ENCODE assay signal across 8 cellular contexts in the genomic region with DNA sequence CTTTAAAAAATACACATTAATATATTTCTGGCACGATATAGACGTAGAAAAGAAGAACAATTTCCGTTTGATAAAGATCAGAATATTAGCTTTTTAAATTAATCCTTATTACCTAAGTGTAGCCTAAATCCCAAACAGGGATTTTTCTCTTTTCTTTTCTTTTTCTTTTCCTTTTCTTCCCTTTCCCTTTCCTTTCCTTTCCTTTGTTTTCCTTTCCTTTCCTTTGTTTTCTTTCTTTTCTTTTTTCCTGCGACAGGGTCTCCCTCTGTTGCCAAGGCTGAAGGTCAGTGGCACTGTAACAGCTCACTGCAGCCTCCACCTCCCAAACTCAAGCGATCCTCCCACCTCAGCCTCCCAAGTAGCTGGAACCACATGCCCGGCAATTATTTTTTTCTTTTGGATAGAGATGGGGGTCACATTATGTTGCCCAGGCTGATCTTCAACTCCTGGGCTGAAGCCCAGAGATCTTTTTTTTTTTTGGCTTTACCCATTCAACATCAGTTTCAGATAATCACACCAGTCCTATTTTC. TPM values are rescaled to one million over a fixed set of nuclear protein-coding genes. Genes with fewer than 3 reads are reported as not detected.
DNase-seq lines count a peak whose midpoint lies in the region; ATAC-seq and TF ChIP-seq lines count a peak whose summit lies in the region.
"Had no signal": no experiment of that assay in that cellular context is flagged by ENCODE, and none has a peak within 500 bp of the region (broad histone marks: within the 10 kb centered on the region; RNA-seq: fewer than 3 reads in every experiment).

No MANE protein-coding gene starts in this region.

- no peaks in the 10 kb centered on the region for H3K9me2 ChIP-seq in PC-3 (replicated peaks; ENCODE audit: low read length)

- H3F3A ChIP-seq in PC-3 (ENCODE audit: low read length, unreplicated experiment) (no peaks in the 10 kb centered on the region), smooth muscle cell (ENCODE audit: low read depth) (no peaks in the 10 kb centered on the region)

- TF ChIP-seq CTCF in GM12865 (IDR thresholded peaks at IDR 0.05; ENCODE audit: insufficient read depth, low read depth, low read length, missing control alignments) (no peak), PC-3 (conservative IDR thresholded peaks at IDR 0.05; ENCODE audit: low read depth, low read length) (no peak), fibroblast of lung (conservative IDR thresholded peaks at IDR 0.05 in 1 of 2, IDR thresholded peaks at IDR 0.05 in 1 of 2; ENCODE audit: low read depth in 1 of 2, low read length in 2 of 2) (no peak), smooth muscle cell (IDR thresholded peaks at IDR 0.05; ENCODE audit: borderline replicate concordance, insufficient read depth, poor library complexity, severe bottlenecking) (no peak), Calu3 (IDR thresholded peaks at IDR 0.05; ENCODE audit: unreplicated experiment) (no peak), foreskin keratinocyte (conservative IDR thresholded peaks at IDR 0.05) (no peak)

- H3K27me3 Mint-ChIP-seq in Calu3 (ENCODE audit: unreplicated experiment), result no peaks in the 10 kb centered on the region
- H3K27me3 Mint-ChIP-seq in activated CD4-positive, alpha-beta memory T cell treated with anti-CD3 and anti-CD28 coated beads, Interleukin-2, amount 10 ng/mL, durations not matched to agents 7 days and 5 days, result no peaks in the 10 kb centered on the region

- no peaks in the 10 kb centered on the region for H3K9me3 Mint-ChIP-seq in Calu3 (ENCODE audit: low read depth, unreplicated experiment)
- H3K9me3 Mint-ChIP-seq in activated CD4-positive, alpha-beta memory T cell treated with anti-CD3 and anti-CD28 coated beads, Interleukin-2, amount 10 ng/mL, durations not matched to agents 7 days and 5 days, result no peaks in the 10 kb centered on the region

- H3K36me3 ChIP-seq in PC-3 (ENCODE audit: low read depth, low read length) (no peaks in the 10 kb centered on the region), fibroblast of lung (ENCODE audit: control insufficient read depth, insufficient read depth, low read length) (no peaks in the 10 kb centered on the region), smooth muscle cell (ENCODE audit: low read depth) (no peaks in the 10 kb centered on the region)

- H3K9me3 ChIP-seq in PC-3 (ENCODE audit: low read length) (no peaks in the 10 kb centered on the region), fibroblast of lung (ENCODE audit: control insufficient read depth, insufficient read depth, low read depth, low read length) (no peaks in the 10 kb centered on the region), smooth muscle cell (replicated peaks; ENCODE audit: low read depth) (no peaks in the 10 kb centered on the region)

- H3K27me3 ChIP-seq in PC-3 (ENCODE audit: low read length) (no peaks in the 10 kb centered on the region), fibroblast of lung (ENCODE audit: control insufficient read depth, insufficient read depth, low read length) (no peaks in the 10 kb centered on the region), smooth muscle cell (ENCODE audit: low read depth) (no peaks in the 10 kb centered on the region), foreskin keratinocyte (no peaks in the 10 kb centered on the region)

- peaks cover 7% of the 10 kb centered on the region for H3K36me3 Mint-ChIP-seq in Calu3 (ENCODE audit: insufficient read depth, unreplicated experiment)
- peaks cover 10% of the 10 kb centered on the region for H3K36me3 Mint-ChIP-seq in activated CD4-positive, alpha-beta memory T cell treated with anti-CD3 and anti-CD28 coated beads, Interleukin-2, amount 10 ng/mL, durations not matched to agents 7 days and 5 days (ENCODE audit: low read depth)

- H3K4me1 Mint-ChIP-seq in Calu3 (ENCODE audit: low read depth, unreplicated experiment), result peaks cover 8% of the 10 kb centered on the region
- peaks cover 17% of the 10 kb centered on the region for H3K4me1 Mint-ChIP-seq in activated CD4-positive, alpha-beta memory T cell treated with anti-CD3 and anti-CD28 coated beads, Interleukin-2, amount 10 ng/mL, durations not matched to agents 7 days and 5 days

- 92% methylated on average over 6 of the region's 6 CpGs for WGBS in smooth muscle cell (ENCODE audit: low lambda C conversion rate)

- H3K27ac ChIP-seq in PC-3 (ENCODE audit: low read length) (no peak overlapping the region), fibroblast of lung (ENCODE audit: insufficient read depth, low read length) (no peak overlapping the region), smooth muscle cell (ENCODE audit: low read depth) (peak overlapping the region; percentile 61), foreskin keratinocyte (no peak overlapping the region)

- peak overlapping the region; percentile 88 for H3K4me2 ChIP-seq in PC-3 (ENCODE audit: low read length)
- peak overlapping the region; percentile 99 for H3K4me2 ChIP-seq in fibroblast of lung (ENCODE audit: extremely low read depth, insufficient read depth, low read length)
- peak overlapping the region; percentile 94 for H3K4me2 ChIP-seq in smooth muscle cell

- no peak overlapping the region for H3K27ac Mint-ChIP-seq in Calu3 (ENCODE audit: unreplicated experiment)
- no peak overlapping the region for H3K27ac Mint-ChIP-seq in activated CD4-positive, alpha-beta memory T cell treated with anti-CD3 and anti-CD28 coated beads, Interleukin-2, amount 10 ng/mL, durations not matched to agents 7 days and 5 days

- POLR2A ChIA-PET in PC-3 (lab: Charles Lee; ENCODE audit: unreplicated experiment), result no interaction called here
- POLR2A ChIA-PET in activated CD4-positive, alpha-beta memory T cell treated with anti-CD3 and anti-CD28 coated beads, Interleukin-2, amount 10 ng/mL, durations not matched to agents 7 days and 5 days (lab: Charles Lee), result interaction anchor here (1.0 to 6.3 kb wide), 6 partner anchors 14 to 1448 kb away, joined by 3 to 58 read pairs (median 4); partner anchors contain the start of genes ATP6V1A and NAA50

- no peak overlapping the region for H3K4me3 Mint-ChIP-seq in Calu3 (ENCODE audit: low read depth, unreplicated experiment)
- no peak overlapping the region for H3K4me3 Mint-ChIP-seq in activated CD4-positive, alpha-beta memory T cell treated with anti-CD3 and anti-CD28 coated beads, Interleukin-2, amount 10 ng/mL, durations not matched to agents 7 days and 5 days

- H2AFZ ChIP-seq in PC-3 (ENCODE audit: low read length) (peak overlapping the region; percentile 93), fibroblast of lung (ENCODE audit: low read length) (peak overlapping the region; percentile 1), smooth muscle cell (ENCODE audit: low read depth) (peak overlapping the region; percentile 85)

- BruUV-seq in PC-3 (replicated peaks; lab: Mats Ljungman, UMichigan) (no TSS peak), Calu3 (replicated peaks; lab: Mats Ljungman, UMichigan) (no TSS peak)

- H3K79me2 ChIP-seq in PC-3 (ENCODE audit: low read length) (peaks cover 25% of the 10 kb centered on the region), fibroblast of lung (ENCODE audit: control insufficient read depth, insufficient read depth, low read length) (peaks cover 11% of the 10 kb centered on the region), smooth muscle cell (ENCODE audit: low read depth) (peaks cover 22% of the 10 kb centered on the region)

- no peak overlapping the region; the same call in 1 of the 2 replicates for H3K9ac ChIP-seq in PC-3 (ENCODE audit: low read length)
- no peak overlapping the region for H3K9ac ChIP-seq in fibroblast of lung (ENCODE audit: insufficient read depth, low read length)
- H3K9ac ChIP-seq in smooth muscle cell (ENCODE audit: low read depth), result no peak overlapping the region

- DNase-seq in GM12865 (ENCODE audit: low read depth), result no peak
- DNase-seq in PC-3, result no peak
- DNase-seq in fibroblast of lung (ENCODE audit: low read depth in 2 of 2), result no peak
- no peak for DNase-seq in smooth muscle cell (lab: John Stamatoyannopoulos, UW; ENCODE audit: unreplicated experiment)
- DNase-seq in Calu3, result no peak
- DNase-seq in activated CD4-positive, alpha-beta memory T cell treated with anti-CD3 and anti-CD28 coated beads, Interleukin-2, amount 10 ng/mL, durations not matched to agents 7 days and 5 days, result no peak
- DNase-seq in foreskin keratinocyte, result no peak
- DNase-seq: activated naive CD4-positive, alpha-beta T cell treated with anti-CD3 and anti-CD28 coated beads, Interleukin-2, amount 50 U/mL, for 16 hours had no signal

- H3K4me1 ChIP-seq in PC-3 (ENCODE audit: insufficient read depth, low read length) (peaks cover 14% of the 10 kb centered on the region), fibroblast of lung (ENCODE audit: control insufficient read depth, extremely low read depth, insufficient read depth, low read length) (no peaks in the 10 kb centered on the region), smooth muscle cell (ENCODE audit: low read depth) (peaks cover 17% of the 10 kb centered on the region), foreskin keratinocyte (no peaks in the 10 kb centered on the region)

- intact Hi-C loops in PC-3 (cut with micrococcal nuclease), result loop anchor here (5.0 to 10.0 kb wide), 2 partner anchors 203 to 466 kb away; no protein-coding TSS in a partner anchor
- intact Hi-C loops in Calu3 (cut with micrococcal nuclease; ENCODE audit: unreplicated experiment), result no loop called here

- CTCF ChIA-PET in PC-3 (lab: Charles Lee), result no interaction called here
- CTCF ChIA-PET in Calu3 (lab: Charles Lee), result no interaction called here
- CTCF ChIA-PET in activated CD4-positive, alpha-beta memory T cell treated with anti-CD3 and anti-CD28 coated beads, Interleukin-2, amount 10 ng/mL, durations not matched to agents 7 days and 5 days (lab: Charles Lee), result interaction anchor here (4.9 kb wide), 1 partner anchor 47 kb away, joined by 26 read pairs; the partner anchor contains the start of genes ATP6V1A and NAA50

- H4K20me1 ChIP-seq in PC-3 (ENCODE audit: low read length), result no peaks in the 10 kb centered on the region
- no peaks in the 10 kb centered on the region for H4K20me1 ChIP-seq in fibroblast of lung (ENCODE audit: control insufficient read depth, extremely low read depth, insufficient read depth, low read length)
- no peaks in the 10 kb centered on the region for H4K20me1 ChIP-seq in smooth muscle cell (ENCODE audit: low read depth)

- H3K4me3 ChIP-seq in GM12865 (ENCODE audit: low read depth, low read length) (peak overlapping the region; percentile 80), PC-3 (ENCODE audit: low read length) (peak overlapping the region; percentile 72), fibroblast of lung (replicated peaks in 1 of 4; ENCODE audit: control extremely low read depth in 1 of 4, insufficient read depth in 1 of 4, low read depth in 3 of 4, low read length in 4 of 4) (peak overlapping the region in 2 of 4 experiments; percentile 66 to 92), smooth muscle cell (peak overlapping the region; percentile 72)

- ATAC-seq in PC-3 (no peak), foreskin keratinocyte (no peak)

RNA-seq across cellular contexts. Expression of gene USF3, which starts 1.8 kb away (rescaled TPM):
- total RNA-seq in PC-3 (2014; rRNA removed) (8.1 and 10.5 TPM in 2 replicates), fibroblast of lung (5.9 and 8.9 TPM in 2 replicates), smooth muscle cell (12.3 and 14.7 TPM in 2 replicates), Calu3 (2022) (10.2 and 10.7 TPM in 2 replicates), foreskin keratinocyte (7.1 and 7.9 TPM in 2 replicates)
- polyA plus RNA-seq in fibroblast of lung (13.0 and 15.8 TPM in 2 replicates), smooth muscle cell (2.9 and 3.9 TPM in 2 replicates), foreskin keratinocyte (2.3 and 2.6 TPM in 2 replicates)
- 3.3 and 4.9 TPM in 2 replicates for polyA plus RNA-seq in fibroblast of lung (2012)
- polyA minus RNA-seq in fibroblast of lung (ENCODE audit: low replicate concordance), result 11.3 and 11.6 TPM in 2 replicates
- 10 to 100 TPM; 19.9 to 20.1 TPM for total RNA-seq in activated CD4-positive, alpha-beta memory T cell treated with anti-CD3 and anti-CD28 coated beads, Interleukin-2, amount 10 ng/mL, durations not matched to agents 7 days and 5 days

RNA-seq across cellular contexts. Expression of gene NAA50, which starts 47.8 kb away (rescaled TPM):
- total RNA-seq in PC-3 (2014; rRNA removed) (859 and 989 TPM in 2 replicates), fibroblast of lung (232 and 252 TPM in 2 replicates), smooth muscle cell (82.0 and 97.8 TPM in 2 replicates), Calu3 (2022) (155 and 156 TPM in 2 replicates), foreskin keratinocyte (192 and 215 TPM in 2 replicates)
- polyA plus RNA-seq in fibroblast of lung (150 and 189 TPM in 2 replicates), smooth muscle cell (50.3 and 52.8 TPM in 2 replicates), foreskin keratinocyte (68.6 and 88.5 TPM in 2 replicates)
- 119 and 178 TPM in 2 replicates for polyA plus RNA-seq in fibroblast of lung (2012)
- polyA minus RNA-seq in fibroblast of lung (ENCODE audit: low replicate concordance), result 18.6 and 22.7 TPM in 2 replicates
- 100 to 1,000 TPM; 104 to 106 TPM for total RNA-seq in activated CD4-positive, alpha-beta memory T cell treated with anti-CD3 and anti-CD28 coated beads, Interleukin-2, amount 10 ng/mL, durations not matched to agents 7 days and 5 days

RNA-seq across cellular contexts. Expression of gene ATP6V1A, which starts 48.6 kb away (rescaled TPM):
- total RNA-seq in PC-3 (2014; rRNA removed) (40.3 and 43.8 TPM in 2 replicates), fibroblast of lung (125 and 213 TPM in 2 replicates), smooth muscle cell (41.7 and 60.7 TPM in 2 replicates), Calu3 (2022) (56.6 and 65.2 TPM in 2 replicates), foreskin keratinocyte (32.5 and 35.0 TPM in 2 replicates)
- polyA plus RNA-seq in fibroblast of lung (75.7 and 80.6 TPM in 2 replicates), smooth muscle cell (38.7 and 41.6 TPM in 2 replicates), foreskin keratinocyte (8.5 and 10.9 TPM in 2 replicates)
- 50.8 and 52.2 TPM in 2 replicates for polyA plus RNA-seq in fibroblast of lung (2012)
- polyA minus RNA-seq in fibroblast of lung (ENCODE audit: low replicate concordance), result 22.9 and 28.1 TPM in 2 replicates
- 10 to 100 TPM; 41.7 to 42.4 TPM for total RNA-seq in activated CD4-positive, alpha-beta memory T cell treated with anti-CD3 and anti-CD28 coated beads, Interleukin-2, amount 10 ng/mL, durations not matched to agents 7 days and 5 days

Comparison
In these comparisons a context has a peak if more than half of its experiments do, and no peak if none do; other contexts are left out.
1. H2AFZ ChIP-seq: peak in every context shown above with its lines; median percentile 93 in PC-3; 85 in smooth muscle cell; 1 in fibroblast of lung.